Comparison of ENCODE assay signal across 13 cellular contexts in the genomic region with DNA sequence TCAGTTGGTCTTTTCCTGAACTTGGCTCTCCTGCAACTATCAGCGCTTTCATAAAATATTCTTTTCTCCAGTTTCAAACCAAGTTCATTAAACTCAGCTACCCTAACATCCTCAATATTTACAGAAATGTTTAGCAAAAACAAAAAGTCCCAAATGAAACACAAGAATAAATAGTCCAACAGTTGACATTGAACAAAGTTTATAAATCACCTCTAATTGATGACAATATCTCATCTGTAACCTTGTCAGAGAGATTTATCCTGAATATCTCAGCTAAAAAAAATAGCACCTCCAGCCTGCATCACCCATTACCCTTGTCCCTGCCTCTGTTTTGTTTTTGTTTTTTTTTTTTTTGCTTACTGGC.
"Had no signal": no experiment of that assay in that cellular context is flagged by ENCODE, and none has a peak within 500 bp of the region (broad histone marks: within the 10 kb centered on the region; RNA-seq: fewer than 3 reads in every experiment).

No MANE protein-coding gene starts in this region.

- H3K27me3 Mint-ChIP-seq: stimulated activated naive CD8-positive, alpha-beta T cell treated with anti-CD3 and anti-CD28 coated beads, Interleukin-15, amount 100 ng/mL, for 72 hours had no signal

- H3K27me3 ChIP-seq: adrenal gland, pancreas, testis had no signal

- H3K27ac ChIP-seq: adrenal gland, pancreas, testis had no signal

- H3K4me3 Mint-ChIP-seq: activated T-cell treated with anti-CD3 and anti-CD28 coated beads, Interleukin-2, amount 50 U/mL, for 4 hours; stimulated activated naive CD8-positive, alpha-beta T cell treated with anti-CD3 and anti-CD28 coated beads, Interleukin-15, amount 100 ng/mL, for 72 hours; T-helper 2 cell treated with Interferon-gamma antibody and Interleukin-4, amounts not matched to agents 5 μg/mL and 100 μg/mL, for 36 hours had no signal

- H3K36me3 ChIP-seq: adrenal gland, pancreas had no signal

- H3K9me3 Mint-ChIP-seq: activated T-cell treated with anti-CD3 and anti-CD28 coated beads, Interleukin-2, amount 50 U/mL, for 4 hours; stimulated activated naive CD8-positive, alpha-beta T cell treated with anti-CD3 and anti-CD28 coated beads, Interleukin-15, amount 100 ng/mL, for 72 hours; T-helper 2 cell treated with Interferon-gamma antibody and Interleukin-4, amounts not matched to agents 5 μg/mL and 100 μg/mL, for 36 hours had no signal

- DNase-seq: activated CD4-positive, alpha-beta T cell treated with anti-CD3 and anti-CD28 coated beads, Interleukin-2, amount 50 U/mL, for 4 hours; activated T-cell treated with anti-CD3 and anti-CD28 coated beads, Interleukin-2, amount 50 U/mL, for 4 hours; adrenal gland; central memory CD4-positive, alpha-beta T cell; effector memory CD4-positive, alpha-beta T cell; erythroblast; head of caudate nucleus; pancreas; stimulated activated CD4-positive, alpha-beta T cell treated with anti-CD3 and anti-CD28 coated beads, Interleukin-4, amount 100 ng/mL, for 4 hours; stimulated activated naive CD8-positive, alpha-beta T cell treated with anti-CD3 and anti-CD28 coated beads, Interleukin-15, amount 100 ng/mL, for 72 hours; testis had no signal

- H3K9me3 ChIP-seq: adrenal gland, pancreas, testis had no signal

- H3K27ac Mint-ChIP-seq: stimulated activated naive CD8-positive, alpha-beta T cell treated with anti-CD3 and anti-CD28 coated beads, Interleukin-15, amount 100 ng/mL, for 72 hours; T-helper 2 cell treated with Interferon-gamma antibody and Interleukin-4, amounts not matched to agents 5 μg/mL and 100 μg/mL, for 36 hours had no signal

- H3K4me3 ChIP-seq: adrenal gland, pancreas, testis had no signal

- H3K4me1 ChIP-seq: testis had no signal

- ATAC-seq: left lobe of liver; stimulated activated naive CD8-positive, alpha-beta T cell treated with anti-CD3 and anti-CD28 coated beads, Interleukin-15, amount 100 ng/mL, for 72 hours had no signal

- FAIRE-seq: pancreas had no signal
